In genomic region chr6:7993399-7993798, GRCh38 we compare ENCODE assay signal across 34 cellular contexts.
"Had no signal": no experiment of that assay in that cellular context is flagged by ENCODE, and none has a peak within 500 bp of the region (broad histone marks: within the 10 kb centered on the region; RNA-seq: fewer than 3 reads in every experiment).

No MANE protein-coding gene starts in this region.

- H3K27ac ChIP-seq: body of pancreas, breast epithelium, VCaP had no signal

- DNase-seq: activated B cell treated with CpG ODN at 0.5 μM for 24 hours; activated CD4-positive, alpha-beta memory T cell treated with anti-CD3 and anti-CD28 coated beads for 36 hours; activated CD4-positive, alpha-beta T cell treated with anti-CD3 and anti-CD28 coated beads for 4 hours; activated CD4-positive, alpha-beta T cell treated with anti-CD3 and anti-CD28 coated beads, Interleukin-2, amount 10 ng/mL, durations not matched to agents 24 days and 14 days; activated CD4-positive, alpha-beta T cell treated with anti-CD3 and anti-CD28 coated beads, Interleukin-2, amount 50 U/mL, for 1 hour; activated CD4-positive, alpha-beta T cell treated with anti-CD3 and anti-CD28 coated beads, Interleukin-2, amount 50 U/mL, for 4 hours; activated CD4-positive, CD25-positive, alpha-beta regulatory T cell treated with anti-CD3 and anti-CD28 coated beads, Interleukin-2, amount 50 U/mL, for 72 hours; activated CD8-positive, alpha-beta memory T cell treated with anti-CD3 and anti-CD28 coated beads, Interleukin-2, amount 50 U/mL, for 4 hours; activated CD8-positive, alpha-beta T cell treated with anti-CD3 and anti-CD28 coated beads for 36 hours; activated effector memory CD4-positive, alpha-beta T cell treated with anti-CD3 and anti-CD28 coated beads, Interleukin-2, amount 50 U/mL, for 16 hours; activated gamma-delta T cell treated with Interleukin-2 at 50 U/mL for 16 hours; activated naive CD4-positive, alpha-beta T cell; activated naive CD4-positive, alpha-beta T cell treated with anti-CD3 and anti-CD28 coated beads for 36 hours; activated naive CD4-positive, alpha-beta T cell treated with anti-CD3 and anti-CD28 coated beads, Interleukin-2, amount 50 U/mL, for 16 hours; activated naive CD8-positive, alpha-beta T cell treated with anti-CD3 and anti-CD28 coated beads for 36 hours; activated T-cell treated with anti-CD3 and anti-CD28 coated beads for 4 hours; activated T-cell treated with anti-CD3 and anti-CD28 coated beads, Interleukin-2, amount 50 U/mL, for 1 hour; activated T-cell treated with anti-CD3 and anti-CD28 coated beads, Interleukin-2, amount 50 U/mL, for 4 hours; activated T-cell treated with anti-CD3 and anti-CD28 coated beads, Interleukin-2, amount 50 U/mL, for 72 hours; adrenal gland; amniotic stem cell; aorta; body of pancreas; brain microvascular endothelial cell; central memory CD4-positive, alpha-beta T cell; T-helper 1 cell; T-helper 2 cell; T-helper 9 cell had no signal

- H3K4me1 ChIP-seq: body of pancreas, breast epithelium had no signal

- H3K36me3 ChIP-seq: adrenal gland, brain microvascular endothelial cell, breast epithelium had no signal

- H3K27me3 ChIP-seq: adrenal gland, body of pancreas, brain microvascular endothelial cell, breast epithelium had no signal

- H3K9me3 ChIP-seq: adrenal gland, body of pancreas, breast epithelium had no signal

- ATAC-seq: activated CD8-positive, alpha-beta T cell treated with anti-CD3 and anti-CD28 coated beads for 36 hours; activated naive CD4-positive, alpha-beta T cell treated with anti-CD3 and anti-CD28 coated beads, Interleukin-2, amount 50 U/mL, for 72 hours; activated T-cell treated with anti-CD3 and anti-CD28 coated beads, Interleukin-2, amount 50 U/mL, for 4 hours; activated T-cell treated with anti-CD3 and anti-CD28 coated beads, Interleukin-2, amount 50 U/mL, for 72 hours; activated T-helper 17 cell treated with anti-CD3 and anti-CD28 coated beads, Interleukin-2, amount 50 U/mL, for 72 hours; body of pancreas had no signal

- H3K4me3 ChIP-seq: adrenal gland, body of pancreas, breast epithelium had no signal

- FAIRE-seq: astrocyte, TTC549 had no signal
